15 cellular contexts compared by ENCODE assay signal in the genomic region with DNA sequence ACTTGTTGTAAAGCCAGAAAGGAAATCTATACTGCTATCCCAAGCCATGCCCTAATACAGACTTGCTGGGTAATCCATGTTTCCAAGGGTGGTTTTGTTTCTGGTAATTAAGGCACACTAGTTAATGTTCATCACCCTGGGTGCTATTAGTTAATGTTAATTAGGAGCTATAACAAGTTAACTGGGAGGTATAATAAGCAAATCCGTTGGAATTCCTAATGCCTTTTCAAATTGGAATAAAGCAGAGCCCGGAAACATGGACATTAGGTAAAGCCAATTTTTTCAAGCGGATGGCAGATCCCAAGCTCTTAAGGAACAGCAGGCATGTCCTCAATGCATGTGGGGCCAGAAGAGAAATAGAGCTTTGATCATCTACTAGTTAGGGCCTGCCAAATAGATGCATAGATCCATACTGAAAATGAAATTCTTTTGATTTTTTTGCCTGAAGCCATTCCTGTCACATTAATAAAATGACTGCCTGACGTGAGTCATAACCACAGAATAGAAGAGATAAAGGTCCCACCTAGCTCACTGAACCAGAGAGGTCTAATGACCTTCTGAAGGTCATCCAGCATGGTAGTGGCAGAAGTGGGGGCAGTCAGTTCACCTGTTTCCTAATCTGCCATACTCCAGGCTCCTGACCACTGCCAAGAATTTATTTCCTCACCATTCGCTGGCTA. TPM values are rescaled to one million over a fixed set of nuclear protein-coding genes. Genes with fewer than 3 reads are reported as not detected.
DNase-seq lines count a peak whose midpoint lies in the region; ATAC-seq and TF ChIP-seq lines count a peak whose summit lies in the region.
"Had no signal": no experiment of that assay in that cellular context is flagged by ENCODE, and none has a peak within 500 bp of the region (broad histone marks: within the 10 kb centered on the region; RNA-seq: fewer than 3 reads in every experiment).

No MANE protein-coding gene starts in this region.

- H3K27me3 ChIP-seq in cardiac muscle cell, result no peaks in the 10 kb centered on the region
- H3K27me3 ChIP-seq in thyroid gland, result no peaks in the 10 kb centered on the region
- H3K27me3 ChIP-seq: vagina had no signal

- TF ChIP-seq CTCF in cardiac muscle cell (IDR thresholded peaks at IDR 0.05; ENCODE audit: low read depth, low read length) (no peak), WTC11 (IDR thresholded peaks at IDR 0.05) (no peak), thyroid gland (IDR thresholded peaks at IDR 0.05) (no peak)

- no peak overlapping the region for H3K4me3 ChIP-seq in cardiac muscle cell
- H3K4me3 ChIP-seq in thyroid gland (replicated peaks in 1 of 3), result no peak overlapping the region
- H3K4me3 ChIP-seq: vagina had no signal

- CTCF ChIA-PET in WTC11 (lab: Charles Lee), result interaction anchor here (0.5 to 1.2 kb wide), 3 partner anchors 37 to 94 kb away, joined by 3 to 5 read pairs (median 3); no protein-coding TSS in a partner anchor

- no peaks in the 10 kb centered on the region for H3K9me3 Mint-ChIP-seq in WTC11
- H3K9me3 Mint-ChIP-seq: CD4-positive, alpha-beta T cell had no signal

- peaks cover 3% of the 10 kb centered on the region; the same call in 1 of the 2 replicates for H3K36me3 Mint-ChIP-seq in WTC11
- H3K36me3 Mint-ChIP-seq: activated naive CD8-positive, alpha-beta T cell had no signal

- intact Hi-C loops in cardiac septum (cut with DNase I) (loop anchor here (5.0 kb wide), 1 partner anchor 81 kb away; a partner anchor contains a TSS), thyroid gland (cut with DNase I) (no loop called here)

- H3K27ac ChIP-seq in cardiac muscle cell, result peak overlapping the region; percentile 94
- H3K27ac ChIP-seq in thyroid gland, result peak overlapping the region in 2 of 3 donors; percentile 7 to 44
- H3K27ac ChIP-seq: vagina had no signal

- DNase-seq in cardiac muscle cell (ENCODE audit: low read depth in 1 of 2, low spot score in 1 of 2) (no peak), cardiac septum (ENCODE audit: low spot score) (no peak), WTC11 (ENCODE audit: low spot score) (no peak), left lobe of liver (ENCODE audit: low spot score) (no peak), thyroid gland (no peak), DMS53 (lab: John Stamatoyannopoulos, UW) (no peak), NCI-H1694 treated with DMSO at 0.1 percent for 48 hours (lab: John Stamatoyannopoulos, UW) (no peak)
- DNase-seq: CD4-positive, alpha-beta T cell; NCI-H187; NCI-H524 treated with DMSO at 0.1 percent for 48 hours; stimulated activated CD4-positive, alpha-beta T cell treated with anti-CD3 and anti-CD28 coated beads, Interleukin-4, amount 100 ng/mL, for 1 hour; T-helper 17 cell had no signal

- H3K4me3 Mint-ChIP-seq in WTC11, result no peak overlapping the region
- H3K4me3 Mint-ChIP-seq: activated naive CD8-positive, alpha-beta T cell; CD4-positive, alpha-beta T cell; T-helper 17 cell had no signal

- H3K4me1 ChIP-seq in cardiac muscle cell (ENCODE audit: low read depth) (peaks cover 97% of the 10 kb centered on the region), thyroid gland (peaks cover 17 to 20% of the 10 kb centered on the region in 2 donors)

- POLR2A ChIA-PET in WTC11 (lab: Charles Lee), result no interaction called here

- H3K27ac Mint-ChIP-seq in WTC11, result peak overlapping the region; percentile 63
- H3K27ac Mint-ChIP-seq: activated naive CD8-positive, alpha-beta T cell; CD4-positive, alpha-beta T cell; T-helper 17 cell had no signal

- H3K9me3 ChIP-seq in cardiac muscle cell (ENCODE audit: low read depth), result no peaks in the 10 kb centered on the region
- H3K9me3 ChIP-seq in thyroid gland, result no peaks in the 10 kb centered on the region
- H3K9me3 ChIP-seq: vagina had no signal

- ATAC-seq in WTC11, result no peak
- ATAC-seq in left lobe of liver, result peak; percentile 43
- ATAC-seq in HG03280 (IDR thresholded peaks at IDR 0.05; ENCODE audit: unreplicated experiment), result no peak
- ATAC-seq: T-helper 17 cell had no signal

- H3K27me3 Mint-ChIP-seq in WTC11 (ENCODE audit: low read depth), result no peaks in the 10 kb centered on the region
- H3K27me3 Mint-ChIP-seq: activated naive CD8-positive, alpha-beta T cell; CD4-positive, alpha-beta T cell had no signal

- 87 to 91% methylated on average over 5 of the region's 5 CpGs for WGBS in thyroid gland, 2 donors

- no peak for TF ChIP-seq POLR2A in thyroid gland (IDR thresholded peaks at IDR 0.05)

- peaks cover 89% of the 10 kb centered on the region for H3K4me1 Mint-ChIP-seq in WTC11

- H3K36me3 ChIP-seq in cardiac muscle cell (no peaks in the 10 kb centered on the region), thyroid gland (no peaks in the 10 kb centered on the region)
- H3K36me3 ChIP-seq: vagina had no signal

TF ChIP-seq in WTC11, 78 proteins besides CTCF, POLR2A, EP300 and RAD21:
- TF ChIP-seq ZNF671 (CRISPR knock-in tag; IDR thresholded peaks at IDR 0.05), result no peak
- TF ChIP-seq, protein P1, sequence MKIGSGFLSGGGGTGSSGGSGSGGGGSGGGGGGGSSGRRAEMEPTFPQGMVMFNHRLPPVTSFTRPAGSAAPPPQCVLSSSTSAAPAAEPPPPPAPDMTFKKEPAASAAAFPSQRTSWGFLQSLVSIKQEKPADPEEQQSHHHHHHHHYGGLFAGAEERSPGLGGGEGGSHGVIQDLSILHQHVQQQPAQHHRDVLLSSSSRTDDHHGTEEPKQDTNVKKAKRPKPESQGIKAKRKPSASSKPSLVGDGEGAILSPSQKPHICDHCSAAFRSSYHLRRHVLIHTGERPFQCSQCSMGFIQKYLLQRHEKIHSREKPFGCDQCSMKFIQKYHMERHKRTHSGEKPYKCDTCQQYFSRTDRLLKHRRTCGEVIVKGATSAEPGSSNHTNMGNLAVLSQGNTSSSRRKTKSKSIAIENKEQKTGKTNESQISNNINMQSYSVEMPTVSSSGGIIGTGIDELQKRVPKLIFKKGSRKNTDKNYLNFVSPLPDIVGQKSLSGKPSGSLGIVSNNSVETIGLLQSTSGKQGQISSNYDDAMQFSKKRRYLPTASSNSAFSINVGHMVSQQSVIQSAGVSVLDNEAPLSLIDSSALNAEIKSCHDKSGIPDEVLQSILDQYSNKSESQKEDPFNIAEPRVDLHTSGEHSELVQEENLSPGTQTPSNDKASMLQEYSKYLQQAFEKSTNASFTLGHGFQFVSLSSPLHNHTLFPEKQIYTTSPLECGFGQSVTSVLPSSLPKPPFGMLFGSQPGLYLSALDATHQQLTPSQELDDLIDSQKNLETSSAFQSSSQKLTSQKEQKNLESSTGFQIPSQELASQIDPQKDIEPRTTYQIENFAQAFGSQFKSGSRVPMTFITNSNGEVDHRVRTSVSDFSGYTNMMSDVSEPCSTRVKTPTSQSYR (CRISPR knock-in tag; IDR thresholded peaks at IDR 0.05), result no peak
- no peak for TF ChIP-seq RELA (CRISPR knock-in tag; IDR thresholded peaks at IDR 0.05; ENCODE audit: borderline replicate concordance)
- no peak for TF ChIP-seq JAZF1 (CRISPR knock-in tag; IDR thresholded peaks at IDR 0.05)
- no peak for TF ChIP-seq HMGA2 (CRISPR knock-in tag; IDR thresholded peaks at IDR 0.05)
- TF ChIP-seq, protein P2, sequence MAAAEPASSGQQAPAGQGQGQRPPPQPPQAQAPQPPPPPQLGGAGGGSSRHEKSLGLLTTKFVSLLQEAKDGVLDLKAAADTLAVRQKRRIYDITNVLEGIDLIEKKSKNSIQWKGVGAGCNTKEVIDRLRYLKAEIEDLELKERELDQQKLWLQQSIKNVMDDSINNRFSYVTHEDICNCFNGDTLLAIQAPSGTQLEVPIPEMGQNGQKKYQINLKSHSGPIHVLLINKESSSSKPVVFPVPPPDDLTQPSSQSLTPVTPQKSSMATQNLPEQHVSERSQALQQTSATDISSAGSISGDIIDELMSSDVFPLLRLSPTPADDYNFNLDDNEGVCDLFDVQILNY (CRISPR knock-in tag; IDR thresholded peaks at IDR 0.05), result no peak

RNA-seq across cellular contexts. Expression of a gene that starts 28.5 kb away (rescaled TPM):
- total RNA-seq in cardiac muscle cell, result 9.1 and 21.1 TPM in 2 replicates
- 12.8 and 19.0 TPM in 2 replicates for polyA plus RNA-seq in cardiac muscle cell
- 2.3 TPM for total RNA-seq in cardiac septum
- 18.9 to 23.7 TPM (median 22.8 TPM) in 3 replicates for total RNA-seq in WTC11 (2021)
- 2.0 TPM for total RNA-seq in left lobe of liver
- 1 to 10 TPM; 2.1 to 4.6 (median 3.9) TPM for total RNA-seq in thyroid gland
